Comparison of ENCODE assay signal across 18 cellular contexts in genomic region chr2:196080526-196080925, GRCh38. TPM values are rescaled to one million over a fixed set of nuclear protein-coding genes. Genes with fewer than 3 reads are reported as not detected.
DNase-seq lines count a peak whose midpoint lies in the region; ATAC-seq and TF ChIP-seq lines count a peak whose summit lies in the region.
"Had no signal": no experiment of that assay in that cellular context is flagged by ENCODE, and none has a peak within 500 bp of the region (broad histone marks: within the 10 kb centered on the region; RNA-seq: fewer than 3 reads in every experiment).

No MANE protein-coding gene starts in this region.

- H3K9me3 Mint-ChIP-seq in activated CD8-positive, alpha-beta T cell treated with anti-CD3 and anti-CD28 coated beads for 36 hours, result peaks cover 22% of the 10 kb centered on the region
- peaks cover 5 to 26% (median 20%) of the 10 kb centered on the region in 7 donors for H3K9me3 Mint-ChIP-seq in naive B cell
- H3K9me3 Mint-ChIP-seq: type B pancreatic cell had no signal

- no peak for DNase-seq in activated CD8-positive, alpha-beta T cell treated with anti-CD3 and anti-CD28 coated beads for 36 hours
- DNase-seq in naive B cell (no peak), HuH-7 (ENCODE audit: low spot score) (no peak), NCI-H526 treated with DMSO at 0.1 percent for 48 hours (lab: John Stamatoyannopoulos, UW) (no peak)
- DNase-seq: activated CD4-positive, alpha-beta T cell treated with anti-CD3 and anti-CD28 coated beads, Interleukin-2, amount 10 ng/mL, durations not matched to agents 24 days and 14 days; activated T-cell treated with anti-CD3 and anti-CD28 coated beads, Interleukin-2, amount 50 U/mL, for 4 hours; anterior cingulate cortex; BE2C; colonic mucosa; left ventricle myocardium superior; NCI-H1694; SIG-M5 had no signal

- CTCF ChIA-PET in activated CD8-positive, alpha-beta T cell treated with anti-CD3 and anti-CD28 coated beads for 36 hours (lab: Charles Lee), result interaction anchor here (0.8 to 6.4 kb wide), 6 partner anchors 13 to 258 kb away, joined by 3 to 83 read pairs (median 4); partner anchors contain the start of gene DNAH7

- H3K36me3 Mint-ChIP-seq in activated CD8-positive, alpha-beta T cell treated with anti-CD3 and anti-CD28 coated beads for 36 hours (ENCODE audit: low read depth), result peaks cover 5% of the 10 kb centered on the region
- H3K36me3 Mint-ChIP-seq in naive B cell, result peaks cover 6 to 17% of the 10 kb centered on the region in 2 donors
- H3K36me3 Mint-ChIP-seq: type B pancreatic cell had no signal

- peaks cover 29% of the 10 kb centered on the region for H3K4me1 Mint-ChIP-seq in activated CD8-positive, alpha-beta T cell treated with anti-CD3 and anti-CD28 coated beads for 36 hours (ENCODE audit: low read depth)
- peaks cover 6 to 29% (median 16%) of the 10 kb centered on the region in 3 donors for H3K4me1 Mint-ChIP-seq in naive B cell

- ATAC-seq in GM18511 (IDR thresholded peaks at IDR 0.05; ENCODE audit: unreplicated experiment) (peak; percentile 62), GM21786 (IDR thresholded peaks at IDR 0.05; ENCODE audit: unreplicated experiment) (peak; percentile 60), naive B cell (ENCODE audit: low read depth in 2 of 2) (peak; percentile 43 to 54), GM21576 (IDR thresholded peaks at IDR 0.05; ENCODE audit: unreplicated experiment) (no peak)
- ATAC-seq in activated CD8-positive, alpha-beta T cell treated with anti-CD3 and anti-CD28 coated beads for 36 hours, result peak; percentile 48
- ATAC-seq: activated T-cell treated with anti-CD3 and anti-CD28 coated beads, Interleukin-2, amount 50 U/mL, for 4 hours; gastroesophageal sphincter; left ventricle myocardium superior had no signal

- H3K4me3 Mint-ChIP-seq in activated CD8-positive, alpha-beta T cell treated with anti-CD3 and anti-CD28 coated beads for 36 hours, result no peak overlapping the region
- H3K4me3 Mint-ChIP-seq in naive B cell, result peak overlapping the region in 2 of 8 donors; percentile 27 to 40
- H3K4me3 Mint-ChIP-seq: activated CD4-positive, alpha-beta T cell treated with anti-CD3 and anti-CD28 coated beads, Interleukin-2, amount 10 ng/mL, durations not matched to agents 24 days and 14 days; T-helper 2 cell treated with Interferon-gamma antibody and Interleukin-4, amounts not matched to agents 5 μg/mL and 100 μg/mL, for 36 hours; type B pancreatic cell had no signal

- no peaks in the 10 kb centered on the region for H3K27me3 Mint-ChIP-seq in activated CD8-positive, alpha-beta T cell treated with anti-CD3 and anti-CD28 coated beads for 36 hours
- H3K27me3 Mint-ChIP-seq in naive B cell, result no peaks in the 10 kb centered on the region
- H3K27me3 Mint-ChIP-seq: activated CD4-positive, alpha-beta T cell treated with anti-CD3 and anti-CD28 coated beads, Interleukin-2, amount 10 ng/mL, durations not matched to agents 24 days and 14 days; type B pancreatic cell had no signal

- H3K27ac Mint-ChIP-seq in activated CD8-positive, alpha-beta T cell treated with anti-CD3 and anti-CD28 coated beads for 36 hours, result peak overlapping the region; percentile 9
- H3K27ac Mint-ChIP-seq in naive B cell, result peak overlapping the region in 3 of 6 donors; percentile 21 to 39 (median 21)
- H3K27ac Mint-ChIP-seq: activated CD4-positive, alpha-beta T cell treated with anti-CD3 and anti-CD28 coated beads, Interleukin-2, amount 10 ng/mL, durations not matched to agents 24 days and 14 days; type B pancreatic cell had no signal

- POLR2A ChIA-PET in activated CD8-positive, alpha-beta T cell treated with anti-CD3 and anti-CD28 coated beads for 36 hours (lab: Charles Lee), result interaction anchor here (0.6 kb wide), 1 partner anchor 226 kb away, joined by 3 read pairs; no protein-coding TSS in a partner anchor

- intact Hi-C loops in activated CD8-positive, alpha-beta T cell treated with anti-CD3 and anti-CD28 coated beads for 36 hours (cut with micrococcal nuclease), result no loop called here

- no peak for TF ChIP-seq CTCF in activated CD8-positive, alpha-beta T cell treated with anti-CD3 and anti-CD28 coated beads for 36 hours (IDR thresholded peaks at IDR 0.05)

RNA-seq across cellular contexts. Expression of gene DNAH7, which starts 11.9 kb away (rescaled TPM):
- under 1 TPM; 0.07 TPM for total RNA-seq in activated CD8-positive, alpha-beta T cell treated with anti-CD3 and anti-CD28 coated beads for 36 hours
- polyA plus RNA-seq in naive B cell (ENCODE audit: low read depth in 6 of 6), result under 1 TPM in 2 of 6 donors, not detected in 4; 0.43 to 0.53 TPM
- total RNA-seq: activated CD4-positive, alpha-beta T cell treated with anti-CD3 and anti-CD28 coated beads, Interleukin-2, amount 10 ng/mL, durations not matched to agents 24 days and 14 days had no signal
